ENCODE assay signal across 8 cellular contexts in the genomic region with DNA sequence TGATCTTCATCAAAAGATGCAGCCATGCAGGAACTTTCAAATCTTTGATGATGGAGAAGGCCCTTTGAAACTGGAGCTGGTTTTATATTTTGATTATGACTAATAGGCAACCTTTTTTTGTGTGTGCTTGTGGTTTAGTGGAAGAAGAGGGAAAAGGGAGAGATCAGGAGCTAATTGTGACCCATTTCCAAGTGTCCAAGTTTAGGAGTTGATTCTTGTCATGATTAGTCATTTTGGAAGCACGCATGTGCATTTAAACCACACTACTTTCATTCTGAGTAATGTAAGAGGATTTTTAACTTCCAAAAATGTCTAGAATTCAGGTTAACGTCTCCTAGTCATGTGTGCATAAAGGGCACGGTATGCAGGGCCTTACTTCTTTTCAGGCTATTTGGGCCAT. TPM values are rescaled to one million over a fixed set of nuclear protein-coding genes. Genes with fewer than 3 reads are reported as not detected.
DNase-seq lines count a peak whose midpoint lies in the region; ATAC-seq and TF ChIP-seq lines count a peak whose summit lies in the region.

No MANE protein-coding gene starts in this region.

- H4K20me1 ChIP-seq in KMS-11 (ENCODE audit: insufficient read depth) = peaks cover 30% of the 10 kb centered on the region

- H3K4me1 ChIP-seq in KMS-11 (ENCODE audit: low read depth, poor library complexity, severe bottlenecking) = peaks cover 46% of the 10 kb centered on the region

- peaks cover 78% of the 10 kb centered on the region for H3K79me2 ChIP-seq in KMS-11 (ENCODE audit: insufficient read depth, low read depth)

- TF ChIP-seq CTCF in AG09319 (IDR thresholded peaks at IDR 0.05; ENCODE audit: low read depth, low read length) (no peak), KMS-11 (conservative IDR thresholded peaks at IDR 0.05; ENCODE audit: low read depth, low read length) (no peak)

- H3K9me3 Mint-ChIP-seq in naive B cell = no peaks in the 10 kb centered on the region

- H3K27me3 Mint-ChIP-seq in naive B cell = peaks cover 0 to 10% (median 3%) of the 10 kb centered on the region in 3 donors

- ATAC-seq in naive B cell (ENCODE audit: low read depth in 2 of 2) = no peak
- no peak for ATAC-seq in GM18867 (IDR thresholded peaks at IDR 0.05; ENCODE audit: unreplicated experiment)
- no peak for ATAC-seq in GM19452 (IDR thresholded peaks at IDR 0.05; ENCODE audit: unreplicated experiment)
- ATAC-seq in HG03280 (IDR thresholded peaks at IDR 0.05; ENCODE audit: unreplicated experiment) = no peak
- ATAC-seq in HG03196 (IDR thresholded peaks at IDR 0.05; ENCODE audit: unreplicated experiment) = no peak

- H3K4me3 ChIP-seq in KMS-11 (IDR thresholded peaks at IDR 0.05; ENCODE audit: insufficient read depth, low read depth, low read length) = no peak overlapping the region

- H3K9ac ChIP-seq in KMS-11 = peak overlapping the region; percentile 94

- H2AFZ ChIP-seq in KMS-11 (ENCODE audit: low read depth) = no peak overlapping the region

- H3K36me3 ChIP-seq in KMS-11 (ENCODE audit: insufficient read depth) = peaks cover 15% of the 10 kb centered on the region; the same call in 1 of the 2 replicates

- peak overlapping the region; percentile 86 for H3K4me2 ChIP-seq in KMS-11

- H3K36me3 Mint-ChIP-seq in naive B cell = peaks cover 8 to 10% of the 10 kb centered on the region in 2 donors

- H3K4me3 Mint-ChIP-seq in naive B cell = peak overlapping the region in 3 of 8 donors; percentile 10 to 73 (median 22)

- DNase-seq in AG09319 (ENCODE audit: extremely low read depth, low read depth) (peak; percentile 80), brain pericyte (ENCODE audit: low read depth, low spot score) (peak; percentile 34), naive B cell (no peak)

- peak overlapping the region in 4 of 6 donors; percentile 23 to 65 (median 52) for H3K27ac Mint-ChIP-seq in naive B cell

- H3K27ac ChIP-seq in KMS-11 = peak overlapping the region; percentile 91

- no peaks in the 10 kb centered on the region for H3K27me3 ChIP-seq in KMS-11 (ENCODE audit: insufficient read depth, low read depth)

- H3K4me1 Mint-ChIP-seq in naive B cell = peaks cover 38 to 61% (median 46%) of the 10 kb centered on the region in 3 donors

RNA-seq across cellular contexts. Expression of gene FOXO3, which starts 3.5 kb away (rescaled TPM):
- polyA plus RNA-seq in naive B cell (ENCODE audit: low read depth in 6 of 6) = 10 to 100 TPM in 5 of 6 donors, 1 to 10 TPM in 1; 9.9 to 25.6 (median 13.6) TPM
